Comparison of ENCODE assay signal across 11 cellular contexts in genomic region chr5:58999804-59000595, GRCh38.
DNase-seq lines count a peak whose midpoint lies in the region; TF ChIP-seq lines count a peak whose summit lies in the region.
"Had no signal": no experiment of that assay in that cellular context is flagged by ENCODE, and none has a peak within 500 bp of the region (broad histone marks: within the 10 kb centered on the region; RNA-seq: fewer than 3 reads in every experiment).

No MANE protein-coding gene starts in this region.

- H3K9ac ChIP-seq in HUES6 (ENCODE audit: low read length) = no peak overlapping the region

- no peaks in the 10 kb centered on the region; the same call in 1 of the 2 replicates for H3K9me3 ChIP-seq in BE2C
- no peaks in the 10 kb centered on the region for H3K9me3 ChIP-seq in HUES6 (ENCODE audit: control insufficient read depth, insufficient read depth, low read depth, low read length)
- H3K9me3 ChIP-seq: mucosa of descending colon had no signal

- H3K27me3 ChIP-seq in BE2C = no peaks in the 10 kb centered on the region
- H3K27me3 ChIP-seq in HUES6 (ENCODE audit: control insufficient read depth, insufficient read depth, low read length) = no peaks in the 10 kb centered on the region

- DNase-seq in BE2C = peak; percentile 66
- DNase-seq in anterior cingulate cortex (lab: John Stamatoyannopoulos, UW) = peak in 57 of 58 donors; percentile 20 to 94 (median 75)
- peak; percentile 91 for DNase-seq in midbrain (lab: John Stamatoyannopoulos, UW)
- DNase-seq in NCI-H1092 (lab: John Stamatoyannopoulos, UW) = no peak
- DNase-seq in H4 (ENCODE audit: low spot score) = no peak
- no peak for DNase-seq in NOMO-1 (lab: John Stamatoyannopoulos, UW; ENCODE audit: unreplicated experiment in 2 of 2)
- DNase-seq in NCI-H2029 (lab: John Stamatoyannopoulos, UW) = no peak
- DNase-seq: activated T-cell treated with anti-CD3 and anti-CD28 coated beads, Interleukin-2, amount 50 U/mL, for 48 hours; mucosa of descending colon; SHP77 had no signal

- H3K4me3 ChIP-seq in BE2C (ENCODE audit: low read depth, low read length) (no peak overlapping the region), HUES6 (ENCODE audit: low read depth, low read length) (no peak overlapping the region; the same call in 1 of the 2 replicates)
- H3K4me3 ChIP-seq: mucosa of descending colon had no signal

- H3K36me3 ChIP-seq in BE2C (peaks cover 7% of the 10 kb centered on the region), HUES6 (ENCODE audit: control insufficient read depth, insufficient read depth, low read length) (no peaks in the 10 kb centered on the region)

- peak overlapping the region; percentile 72; the same call in 1 of the 2 replicates for H3K27ac ChIP-seq in HUES6 (ENCODE audit: low read depth, low read length)

- peaks cover 5% of the 10 kb centered on the region for H3K4me1 ChIP-seq in BE2C
- peaks cover 52% of the 10 kb centered on the region for H3K4me1 ChIP-seq in HUES6 (ENCODE audit: control insufficient read depth, insufficient read depth, low read length)

- no peak for TF ChIP-seq CTCF in BE2C (IDR thresholded peaks at IDR 0.05; ENCODE audit: low read depth, low read length)

Comparison
In these comparisons a context has a peak if more than half of its experiments do, and no peak if none do; other contexts are left out.
1. DNase-seq: peak in BE2C (single experiment), anterior cingulate cortex (57 of 58) and midbrain (single experiment); none in NCI-H1092 (single experiment), H4 (single experiment), NOMO-1 (0 of 2) and NCI-H2029 (single experiment).